ENCODE assay signal across 1 cellular context in genomic region chr4:5892321-5893012, GRCh38.
A peak's percentile ranks its signal among the peaks of the same experiment; 100 is the strongest.
TF ChIP-seq lines count a peak whose summit lies in the region.

No MANE protein-coding gene starts in this region.

TF ChIP-seq in H1, 55 proteins besides CTCF, POLR2A, EP300 and RAD21 (continued from another document):
- TF ChIP-seq MAFK (IDR thresholded peaks at IDR 0.05; ENCODE audit: low read depth, low read length) (no peak), RNF2 (IDR thresholded peaks at IDR 0.05; ENCODE audit: borderline replicate concordance, low read depth, low read length, missing control alignments, poor library complexity, severe bottlenecking) (peak; percentile 78), BCL11A (IDR thresholded peaks at IDR 0.05; ENCODE audit: low read depth in 2 of 2, low read length in 2 of 2) (no peak), SIN3A (conservative IDR thresholded peaks at IDR 0.05 in 1 of 2, IDR thresholded peaks at IDR 0.05 in 1 of 2; ENCODE audit: low read depth in 1 of 2, low read length in 2 of 2) (no peak), SP4 (IDR thresholded peaks at IDR 0.05; ENCODE audit: low read length) (no peak), CHD2 (IDR thresholded peaks at IDR 0.05; ENCODE audit: low read length) (no peak), SIRT6 (IDR thresholded peaks at IDR 0.05; ENCODE audit: low read length) (no peak), SP1 (IDR thresholded peaks at IDR 0.05; ENCODE audit: low read depth, low read length) (no peak), YY1 (IDR thresholded peaks at IDR 0.05; ENCODE audit: low read depth, low read length) (no peak), GABPA (IDR thresholded peaks at IDR 0.05; ENCODE audit: borderline replicate concordance, insufficient read depth, low read length) (no peak), BRCA1 (IDR thresholded peaks at IDR 0.05; ENCODE audit: low read depth, low read length) (no peak), CBX5 (IDR thresholded peaks at IDR 0.05; ENCODE audit: low read depth, low read length) (no peak), KDM1A (IDR thresholded peaks at IDR 0.05; ENCODE audit: borderline replicate concordance, low read length) (no peak), HDAC6 (IDR thresholded peaks at IDR 0.05; ENCODE audit: low read depth, low read length) (no peak), ASH2L (IDR thresholded peaks at IDR 0.05; ENCODE audit: low read length) (no peak), JUN (IDR thresholded peaks at IDR 0.05; ENCODE audit: low read depth, low read length) (no peak), EZH2 (IDR thresholded peaks at IDR 0.05; ENCODE audit: low read depth, low read length, severe bottlenecking) (peak; percentile 23), HDAC2 (IDR thresholded peaks at IDR 0.05; ENCODE audit: borderline replicate concordance in 1 of 2, low read depth in 2 of 2, low read length in 2 of 2) (no peak), ATF2 (IDR thresholded peaks at IDR 0.05; ENCODE audit: low read length) (no peak), SUZ12 (IDR thresholded peaks at IDR 0.05; ENCODE audit: low read length) (peak; percentile 71; the same call in 1 of the 2 replicates), CHD1 (IDR thresholded peaks at IDR 0.05; ENCODE audit: low read depth, low read length) (no peak), KDM4A (IDR thresholded peaks at IDR 0.05; ENCODE audit: low read depth, low read length, severe bottlenecking) (peak; percentile 22), JUND (IDR thresholded peaks at IDR 0.05; ENCODE audit: low read length) (no peak), CBX8 (IDR thresholded peaks at IDR 0.05; ENCODE audit: borderline replicate concordance, low read depth, low read length) (no peak), SRF (IDR thresholded peaks at IDR 0.05; ENCODE audit: low read depth, low read length) (no peak), SP2 (IDR thresholded peaks at IDR 0.05; ENCODE audit: low read length) (no peak), SAP30 (IDR thresholded peaks at IDR 0.05; ENCODE audit: insufficient read depth, insufficient replicate concordance, low read length) (no peak), TAF1 (IDR thresholded peaks at IDR 0.05; ENCODE audit: low read depth, low read length) (no peak), CEBPB (IDR thresholded peaks at IDR 0.05; ENCODE audit: low read depth, low read length) (no peak)
- TF ChIP-seq, protein P1, sequence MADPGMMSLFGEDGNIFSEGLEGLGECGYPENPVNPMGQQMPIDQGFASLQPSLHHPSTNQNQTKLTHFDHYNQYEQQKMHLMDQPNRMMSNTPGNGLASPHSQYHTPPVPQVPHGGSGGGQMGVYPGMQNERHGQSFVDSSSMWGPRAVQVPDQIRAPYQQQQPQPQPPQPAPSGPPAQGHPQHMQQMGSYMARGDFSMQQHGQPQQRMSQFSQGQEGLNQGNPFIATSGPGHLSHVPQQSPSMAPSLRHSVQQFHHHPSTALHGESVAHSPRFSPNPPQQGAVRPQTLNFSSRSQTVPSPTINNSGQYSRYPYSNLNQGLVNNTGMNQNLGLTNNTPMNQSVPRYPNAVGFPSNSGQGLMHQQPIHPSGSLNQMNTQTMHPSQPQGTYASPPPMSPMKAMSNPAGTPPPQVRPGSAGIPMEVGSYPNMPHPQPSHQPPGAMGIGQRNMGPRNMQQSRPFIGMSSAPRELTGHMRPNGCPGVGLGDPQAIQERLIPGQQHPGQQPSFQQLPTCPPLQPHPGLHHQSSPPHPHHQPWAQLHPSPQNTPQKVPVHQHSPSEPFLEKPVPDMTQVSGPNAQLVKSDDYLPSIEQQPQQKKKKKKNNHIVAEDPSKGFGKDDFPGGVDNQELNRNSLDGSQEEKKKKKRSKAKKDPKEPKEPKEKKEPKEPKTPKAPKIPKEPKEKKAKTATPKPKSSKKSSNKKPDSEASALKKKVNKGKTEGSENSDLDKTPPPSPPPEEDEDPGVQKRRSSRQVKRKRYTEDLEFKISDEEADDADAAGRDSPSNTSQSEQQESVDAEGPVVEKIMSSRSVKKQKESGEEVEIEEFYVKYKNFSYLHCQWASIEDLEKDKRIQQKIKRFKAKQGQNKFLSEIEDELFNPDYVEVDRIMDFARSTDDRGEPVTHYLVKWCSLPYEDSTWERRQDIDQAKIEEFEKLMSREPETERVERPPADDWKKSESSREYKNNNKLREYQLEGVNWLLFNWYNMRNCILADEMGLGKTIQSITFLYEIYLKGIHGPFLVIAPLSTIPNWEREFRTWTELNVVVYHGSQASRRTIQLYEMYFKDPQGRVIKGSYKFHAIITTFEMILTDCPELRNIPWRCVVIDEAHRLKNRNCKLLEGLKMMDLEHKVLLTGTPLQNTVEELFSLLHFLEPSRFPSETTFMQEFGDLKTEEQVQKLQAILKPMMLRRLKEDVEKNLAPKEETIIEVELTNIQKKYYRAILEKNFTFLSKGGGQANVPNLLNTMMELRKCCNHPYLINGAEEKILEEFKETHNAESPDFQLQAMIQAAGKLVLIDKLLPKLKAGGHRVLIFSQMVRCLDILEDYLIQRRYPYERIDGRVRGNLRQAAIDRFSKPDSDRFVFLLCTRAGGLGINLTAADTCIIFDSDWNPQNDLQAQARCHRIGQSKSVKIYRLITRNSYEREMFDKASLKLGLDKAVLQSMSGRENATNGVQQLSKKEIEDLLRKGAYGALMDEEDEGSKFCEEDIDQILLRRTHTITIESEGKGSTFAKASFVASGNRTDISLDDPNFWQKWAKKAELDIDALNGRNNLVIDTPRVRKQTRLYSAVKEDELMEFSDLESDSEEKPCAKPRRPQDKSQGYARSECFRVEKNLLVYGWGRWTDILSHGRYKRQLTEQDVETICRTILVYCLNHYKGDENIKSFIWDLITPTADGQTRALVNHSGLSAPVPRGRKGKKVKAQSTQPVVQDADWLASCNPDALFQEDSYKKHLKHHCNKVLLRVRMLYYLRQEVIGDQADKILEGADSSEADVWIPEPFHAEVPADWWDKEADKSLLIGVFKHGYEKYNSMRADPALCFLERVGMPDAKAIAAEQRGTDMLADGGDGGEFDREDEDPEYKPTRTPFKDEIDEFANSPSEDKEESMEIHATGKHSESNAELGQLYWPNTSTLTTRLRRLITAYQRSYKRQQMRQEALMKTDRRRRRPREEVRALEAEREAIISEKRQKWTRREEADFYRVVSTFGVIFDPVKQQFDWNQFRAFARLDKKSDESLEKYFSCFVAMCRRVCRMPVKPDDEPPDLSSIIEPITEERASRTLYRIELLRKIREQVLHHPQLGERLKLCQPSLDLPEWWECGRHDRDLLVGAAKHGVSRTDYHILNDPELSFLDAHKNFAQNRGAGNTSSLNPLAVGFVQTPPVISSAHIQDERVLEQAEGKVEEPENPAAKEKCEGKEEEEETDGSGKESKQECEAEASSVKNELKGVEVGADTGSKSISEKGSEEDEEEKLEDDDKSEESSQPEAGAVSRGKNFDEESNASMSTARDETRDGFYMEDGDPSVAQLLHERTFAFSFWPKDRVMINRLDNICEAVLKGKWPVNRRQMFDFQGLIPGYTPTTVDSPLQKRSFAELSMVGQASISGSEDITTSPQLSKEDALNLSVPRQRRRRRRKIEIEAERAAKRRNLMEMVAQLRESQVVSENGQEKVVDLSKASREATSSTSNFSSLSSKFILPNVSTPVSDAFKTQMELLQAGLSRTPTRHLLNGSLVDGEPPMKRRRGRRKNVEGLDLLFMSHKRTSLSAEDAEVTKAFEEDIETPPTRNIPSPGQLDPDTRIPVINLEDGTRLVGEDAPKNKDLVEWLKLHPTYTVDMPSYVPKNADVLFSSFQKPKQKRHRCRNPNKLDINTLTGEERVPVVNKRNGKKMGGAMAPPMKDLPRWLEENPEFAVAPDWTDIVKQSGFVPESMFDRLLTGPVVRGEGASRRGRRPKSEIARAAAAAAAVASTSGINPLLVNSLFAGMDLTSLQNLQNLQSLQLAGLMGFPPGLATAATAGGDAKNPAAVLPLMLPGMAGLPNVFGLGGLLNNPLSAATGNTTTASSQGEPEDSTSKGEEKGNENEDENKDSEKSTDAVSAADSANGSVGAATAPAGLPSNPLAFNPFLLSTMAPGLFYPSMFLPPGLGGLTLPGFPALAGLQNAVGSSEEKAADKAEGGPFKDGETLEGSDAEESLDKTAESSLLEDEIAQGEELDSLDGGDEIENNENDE (IDR thresholded peaks at IDR 0.05; ENCODE audit: insufficient replicate concordance, low read length) = no peak
- TF ChIP-seq, protein P2, sequence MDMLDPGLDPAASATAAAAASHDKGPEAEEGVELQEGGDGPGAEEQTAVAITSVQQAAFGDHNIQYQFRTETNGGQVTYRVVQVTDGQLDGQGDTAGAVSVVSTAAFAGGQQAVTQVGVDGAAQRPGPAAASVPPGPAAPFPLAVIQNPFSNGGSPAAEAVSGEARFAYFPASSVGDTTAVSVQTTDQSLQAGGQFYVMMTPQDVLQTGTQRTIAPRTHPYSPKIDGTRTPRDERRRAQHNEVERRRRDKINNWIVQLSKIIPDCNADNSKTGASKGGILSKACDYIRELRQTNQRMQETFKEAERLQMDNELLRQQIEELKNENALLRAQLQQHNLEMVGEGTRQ (IDR thresholded peaks at IDR 0.05; ENCODE audit: low read length) = no peak
- TF ChIP-seq, protein P3, sequence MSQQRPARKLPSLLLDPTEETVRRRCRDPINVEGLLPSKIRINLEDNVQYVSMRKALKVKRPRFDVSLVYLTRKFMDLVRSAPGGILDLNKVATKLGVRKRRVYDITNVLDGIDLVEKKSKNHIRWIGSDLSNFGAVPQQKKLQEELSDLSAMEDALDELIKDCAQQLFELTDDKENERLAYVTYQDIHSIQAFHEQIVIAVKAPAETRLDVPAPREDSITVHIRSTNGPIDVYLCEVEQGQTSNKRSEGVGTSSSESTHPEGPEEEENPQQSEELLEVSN (IDR thresholded peaks at IDR 0.05) = peak; percentile 70; the same call in 1 of the 2 replicates
